ENCODE assay signal across 19 cellular contexts in genomic region chr9:76629205-76629990, GRCh38.
DNase-seq lines count a peak whose midpoint lies in the region; ATAC-seq, FAIRE-seq and TF ChIP-seq lines count a peak whose summit lies in the region.
"Had no signal": no experiment of that assay in that cellular context is flagged by ENCODE, and none has a peak within 500 bp of the region (broad histone marks: within the 10 kb centered on the region; RNA-seq: fewer than 3 reads in every experiment).

No MANE protein-coding gene starts in this region.

- in situ Hi-C loops in GM12878 (cut with MboI): no loop called here

- SMC1A ChIA-PET in GM12878 (lab: Charles Lee; ENCODE audit: uncharacterized antibody, unreplicated experiment): no interaction called here

- TF ChIP-seq POLR2A in GM12878 (IDR thresholded peaks at IDR 0.05; ENCODE audit: low read depth, low read length): no peak

- TF ChIP-seq CTCF in GM12878 (IDR thresholded peaks at IDR 0.05 in 2 of 3, conservative IDR thresholded peaks at IDR 0.05 in 1 of 3; ENCODE audit: control insufficient read depth in 2 of 3, extremely low read depth in 1 of 3, insufficient read depth in 1 of 3, low read depth in 3 of 3, low read length in 3 of 3) (no peak), mucosa of descending colon (IDR thresholded peaks at IDR 0.05) (no peak)

- DNase-seq in GF-D8 (lab: John Stamatoyannopoulos, UW): peak; percentile 94
- DNase-seq in OCI-M2 (lab: John Stamatoyannopoulos, UW; ENCODE audit: unreplicated experiment): peak; percentile 5
- DNase-seq in GM12878 (ENCODE audit: low read depth, low spot score): no peak
- no peak for DNase-seq in NAMALWA (ENCODE audit: low spot score)
- no peak for DNase-seq in stimulated activated CD4-positive, alpha-beta T cell treated with anti-CD3 and anti-CD28 coated beads, Interleukin-2, amount 100 ng/mL, for 24 hours
- DNase-seq in mucosa of descending colon: no peak
- no peak for DNase-seq in SW480 (ENCODE audit: low spot score)
- DNase-seq: activated CD4-positive, alpha-beta T cell treated with anti-CD3 and anti-CD28 coated beads for 4 hours; activated T-cell treated with anti-CD3 and anti-CD28 coated beads, Interleukin-2, amount 50 U/mL, for 24 hours; kidney glomerular epithelial cell; mesendoderm; NCI-H1105; NCI-H2171; NCI-H774; Right ventricle myocardium superior; sigmoid colon; stimulated activated CD4-positive, alpha-beta T cell treated with anti-CD3 and anti-CD28 coated beads, Interleukin-1b, Interleukin-23, amount 100 ng/mL, for 48 hours had no signal

- H3K4me2 ChIP-seq in GM12878 (ENCODE audit: control insufficient read depth, insufficient read depth): no peak overlapping the region

- POLR2A ChIA-PET in GM12878 (lab: Charles Lee): no interaction called here

- RAD21 ChIA-PET in GM12878 (lab: Charles Lee; ENCODE audit: unreplicated experiment): no interaction called here

- no peak for FAIRE-seq in GM12878 (lab: Jason Lieb, UNC)

- H3K27ac ChIP-seq in KOPT-K1 (ENCODE audit: low read depth, low read length, poor library complexity, severe bottlenecking) (peak overlapping the region; percentile 13), GM12878 (ENCODE audit: control insufficient read depth, insufficient read depth) (no peak overlapping the region)
- H3K27ac ChIP-seq: sigmoid colon, thoracic aorta had no signal

- no peaks in the 10 kb centered on the region for H3K79me2 ChIP-seq in GM12878 (ENCODE audit: control insufficient read depth, insufficient read depth, low read length)

- 17% methylated on average over 4 of the region's 4 CpGs for WGBS in GM12878 (ENCODE audit: insufficient coverage, insufficient replicate concordance, low lambda C conversion rate, missing lambda C conversion rate)

- H3K9me3 ChIP-seq in KOPT-K1 (ENCODE audit: insufficient read depth, low read length, poor library complexity, severe bottlenecking) (no peaks in the 10 kb centered on the region), GM12878 (replicated peaks; ENCODE audit: control insufficient read depth, insufficient read depth, low read length) (no peaks in the 10 kb centered on the region), mucosa of descending colon (no peaks in the 10 kb centered on the region)
- H3K9me3 ChIP-seq: sigmoid colon, thoracic aorta had no signal

- H3K9ac ChIP-seq in GM12878 (ENCODE audit: control insufficient read depth, insufficient read depth, low read length): no peak overlapping the region

- no peak for ATAC-seq in GM12878
- ATAC-seq in mucosa of descending colon: no peak

- no TSS peak for BruUV-seq in GM12878 (replicated peaks; lab: Mats Ljungman, UMichigan)

- H2AFZ ChIP-seq in GM12878 (ENCODE audit: control insufficient read depth, low read depth, low read length): no peak overlapping the region

- no peak for TF ChIP-seq EP300 in GM12878 (IDR thresholded peaks at IDR 0.05; ENCODE audit: borderline replicate concordance in 1 of 2, control insufficient read depth in 1 of 2, low read depth in 2 of 2, low read length in 2 of 2)

- H4K20me1 ChIP-seq in GM12878 (ENCODE audit: control insufficient read depth, insufficient read depth): no peaks in the 10 kb centered on the region

- TF ChIP-seq RAD21 in GM12878 (IDR thresholded peaks at IDR 0.05; ENCODE audit: insufficient read depth, low read depth, low read length): no peak

- no peaks in the 10 kb centered on the region for H3K27me3 ChIP-seq in GM12878 (replicated peaks in 1 of 2; ENCODE audit: control insufficient read depth in 2 of 2, insufficient read depth in 2 of 2, low read length in 1 of 2)
- H3K27me3 ChIP-seq: sigmoid colon had no signal

- H3K4me3 ChIP-seq in GM12878 (no peak overlapping the region), mucosa of descending colon (no peak overlapping the region)
- H3K4me3 ChIP-seq: sigmoid colon, thoracic aorta had no signal

- CTCF ChIA-PET in GM12878 (lab: Yijun Ruan, JAX): interaction anchor here (0.6 to 0.7 kb wide), 2 partner anchors 16 to 17 kb away, joined by 3 read pairs; no protein-coding TSS in a partner anchor

- no peaks in the 10 kb centered on the region for H3K36me3 ChIP-seq in KOPT-K1 (ENCODE audit: insufficient read depth, low read length)
- H3K36me3 ChIP-seq in GM12878 (ENCODE audit: control insufficient read depth in 2 of 2, insufficient read depth in 2 of 2, low read length in 1 of 2): no peaks in the 10 kb centered on the region
- no peaks in the 10 kb centered on the region for H3K36me3 ChIP-seq in mucosa of descending colon (ENCODE audit: low read depth)

- H3K4me1 ChIP-seq in GM12878 (ENCODE audit: control insufficient read depth, insufficient read depth, low read length) (peaks cover 13% of the 10 kb centered on the region), mucosa of descending colon (ENCODE audit: low read depth) (no peaks in the 10 kb centered on the region)

- intact Hi-C loops in GM12878 (cut with micrococcal nuclease; ENCODE audit: unreplicated experiment): no loop called here
- intact Hi-C loops in mucosa of descending colon (cut with DNase I, micrococcal nuclease): no loop called here

TF ChIP-seq in GM12878, 131 proteins besides CTCF, POLR2A, EP300 and RAD21:
- TF ChIP-seq BCL11A (IDR thresholded peaks at IDR 0.05; ENCODE audit: low read depth, low read length) (no peak), RUNX3 (IDR thresholded peaks at IDR 0.05; ENCODE audit: low read length) (peak; percentile 82)

Comparison
In these comparisons a context has a peak if more than half of its experiments do, and no peak if none do; other contexts are left out.
1. DNase-seq: peak in GF-D8 (single experiment) and OCI-M2 (single experiment); none in GM12878 (single experiment), NAMALWA (single experiment), stimulated activated CD4-positive, alpha-beta T cell treated with anti-CD3 and anti-CD28 coated beads, Interleukin-2, amount 100 ng/mL, for 24 hours (0 of 2), mucosa of descending colon (0 of 3) and SW480 (single experiment).